Comparison of ENCODE assay signal across 23 cellular contexts in genomic region chr14:93171366-93171765, GRCh38. TPM values are rescaled to one million over a fixed set of nuclear protein-coding genes. Genes with fewer than 3 reads are reported as not detected.
DNase-seq lines count a peak whose midpoint lies in the region; ATAC-seq and TF ChIP-seq lines count a peak whose summit lies in the region.
"Had no signal": no experiment of that assay in that cellular context is flagged by ENCODE, and none has a peak within 500 bp of the region (broad histone marks: within the 10 kb centered on the region; RNA-seq: fewer than 3 reads in every experiment).

No MANE protein-coding gene starts in this region.

- H2AK5ac ChIP-seq in IMR-90 (ENCODE audit: low read depth, low read length) (no peak overlapping the region), mesenchymal stem cell (ENCODE audit: low read length, severe bottlenecking) (no peak overlapping the region)

- H3K79me1 ChIP-seq in IMR-90 (ENCODE audit: low read depth in 1 of 2, low read length in 2 of 2): no peaks in the 10 kb centered on the region
- H3K79me1 ChIP-seq in mesenchymal stem cell (replicated peaks; ENCODE audit: low read length, poor library complexity, severe bottlenecking): no peaks in the 10 kb centered on the region

- CTCF ChIA-PET in IMR-90 (lab: Yijun Ruan, JAX): interaction anchor here (1.0 kb wide), 1 partner anchor 58 kb away, joined by 5 read pairs; no protein-coding TSS in a partner anchor

- TF ChIP-seq RAD21 in IMR-90 (IDR thresholded peaks at IDR 0.05; ENCODE audit: low read length): no peak

- BruUV-seq in IMR-90 (replicated peaks; lab: Mats Ljungman, UMichigan): no TSS peak

- H2AK9ac ChIP-seq in IMR-90 (replicated peaks; ENCODE audit: low read depth, low read length, poor library complexity): no peak overlapping the region

- no peak overlapping the region for H3K4me3 ChIP-seq in IMR-90 (ENCODE audit: insufficient read depth, low read depth, low read length)
- no peak overlapping the region for H3K4me3 ChIP-seq in mesenchymal stem cell (ENCODE audit: insufficient read depth in 1 of 2, low read depth in 1 of 2, low read length in 2 of 2)
- no peak overlapping the region for H3K4me3 ChIP-seq in mucosa of descending colon
- H3K4me3 ChIP-seq: BLaER1, K562 had no signal

- no peak overlapping the region for H2BK120ac ChIP-seq in IMR-90 (ENCODE audit: low read depth, low read length)
- H2BK120ac ChIP-seq in mesenchymal stem cell (ENCODE audit: low read depth, low read length): no peak overlapping the region

- H3K36me3 ChIP-seq in IMR-90 (ENCODE audit: control insufficient read depth, insufficient read depth, low read length): no peaks in the 10 kb centered on the region
- no peaks in the 10 kb centered on the region for H3K36me3 ChIP-seq in mesenchymal stem cell (ENCODE audit: control insufficient read depth in 1 of 2, insufficient read depth in 2 of 2, low read depth in 1 of 2, low read length in 2 of 2)
- no peaks in the 10 kb centered on the region for H3K36me3 ChIP-seq in mucosa of descending colon (ENCODE audit: low read depth)
- H3K36me3 ChIP-seq: BLaER1 had no signal

- no peak overlapping the region for H3K27ac ChIP-seq in IMR-90 (ENCODE audit: insufficient read depth, low read length)
- no peak overlapping the region for H3K27ac ChIP-seq in mesenchymal stem cell (ENCODE audit: low read length, poor library complexity, severe bottlenecking)
- H3K27ac ChIP-seq: BLaER1 had no signal

- H3K27me3 Mint-ChIP-seq in T-helper 17 cell (peaks cover 9% of the 10 kb centered on the region), glutamatergic neuron (ENCODE audit: unreplicated experiment) (peaks cover 1% of the 10 kb centered on the region)
- H3K27me3 Mint-ChIP-seq: CD4-positive, alpha-beta memory T cell had no signal

- H3K23ac ChIP-seq in IMR-90 (ENCODE audit: low read depth, low read length) (no peak overlapping the region), mesenchymal stem cell (ENCODE audit: low read length in 2 of 2) (no peak overlapping the region)

- POLR2A ChIA-PET in IMR-90 (lab: Charles Lee; ENCODE audit: unreplicated experiment): no interaction called here

- H3K4ac ChIP-seq in IMR-90 (ENCODE audit: low read depth, low read length) (no peak overlapping the region), mesenchymal stem cell (ENCODE audit: low read depth in 1 of 2, low read length in 2 of 2) (no peak overlapping the region)

- H2BK5ac ChIP-seq in IMR-90 (ENCODE audit: low read depth, low read length, poor library complexity, severe bottlenecking) (no peak overlapping the region), mesenchymal stem cell (ENCODE audit: low read depth, low read length, poor library complexity, severe bottlenecking) (no peak overlapping the region)

- H2BK20ac ChIP-seq in IMR-90 (ENCODE audit: low read depth, low read length): no peak overlapping the region

- H3K56ac ChIP-seq in IMR-90 (ENCODE audit: extremely low read depth, insufficient read depth, low read length): no peak overlapping the region

- H4K5ac ChIP-seq in IMR-90 (ENCODE audit: low read depth, low read length): no peak overlapping the region

- H2BK12ac ChIP-seq in mesenchymal stem cell (ENCODE audit: low read length in 2 of 2): no peak overlapping the region

- H3K27me3 ChIP-seq in IMR-90 (ENCODE audit: control insufficient read depth, insufficient read depth, low read length): peaks cover 9% of the 10 kb centered on the region
- H3K27me3 ChIP-seq in mesenchymal stem cell (ENCODE audit: control insufficient read depth in 1 of 2, insufficient read depth in 1 of 2, low read length in 2 of 2): peaks cover 0 to 5% of the 10 kb centered on the region in 2 experiments
- H3K27me3 ChIP-seq: BLaER1 had no signal

- TF ChIP-seq CTCF in IMR-90 (conservative IDR thresholded peaks at IDR 0.05; ENCODE audit: low read depth, low read length): no peak
- TF ChIP-seq CTCF in glutamatergic neuron (IDR thresholded peaks at IDR 0.05; ENCODE audit: partially characterized antibody, unreplicated experiment): no peak
- no peak for TF ChIP-seq CTCF in mucosa of descending colon (IDR thresholded peaks at IDR 0.05)

- dilution Hi-C loops in IMR-90 (cut with HindIII; ENCODE audit: low sequenced_read_pairs, unreplicated experiment): no loop called here

- H3K18ac ChIP-seq in IMR-90 (ENCODE audit: low read depth, low read length) (no peak overlapping the region), mesenchymal stem cell (ENCODE audit: low read depth in 1 of 2, low read length in 2 of 2) (no peak overlapping the region)

- H3K4me3 Mint-ChIP-seq in T-helper 17 cell (no peak overlapping the region), glutamatergic neuron (ENCODE audit: unreplicated experiment) (no peak overlapping the region)
- H3K4me3 Mint-ChIP-seq: CD4-positive, alpha-beta memory T cell had no signal

- DNase-seq in Caki2 (ENCODE audit: low read depth) (peak; percentile 66), IMR-90 (peak; percentile 19), T-helper 17 cell (no peak), mesenchymal stem cell (peak; percentile 10), D341Med (ENCODE audit: low spot score) (no peak), glutamatergic neuron (no peak), mucosa of descending colon (no peak)
- DNase-seq: Caco-2; CD4-positive, alpha-beta memory T cell; GF-D8; MM.1S; NCI-H1048; NCI-H1417 treated with DMSO at 0.1 percent for 48 hours; NCI-H187; NCI-H2107; NCI-H446 treated with DMSO at 0.1 percent for 48 hours; NCI-H526 treated with DMSO at 0.1 percent for 48 hours; RPMI8226; SIG-M5 had no signal

- no peak overlapping the region for H2AFZ ChIP-seq in IMR-90 (replicated peaks; ENCODE audit: low read length, poor library complexity)
- no peak overlapping the region for H2AFZ ChIP-seq in mesenchymal stem cell (ENCODE audit: low read depth, low read length)

- H3K9ac ChIP-seq in IMR-90 (ENCODE audit: low read depth, low read length) (no peak overlapping the region), mesenchymal stem cell (ENCODE audit: low read length) (no peak overlapping the region)
- H3K9ac ChIP-seq: BLaER1 had no signal

- no CpG with 5 or more reads among the region's 5 CpGs for WGBS in IMR-90 (ENCODE audit: extremely low coverage in 2 of 2, insufficient read length in 1 of 2), 2 experiments
- WGBS in mesenchymal stem cell: 88% methylated on average over 4 of the region's 5 CpGs

- no peaks in the 10 kb centered on the region for H3K4me1 Mint-ChIP-seq in T-helper 17 cell
- peaks cover 3% of the 10 kb centered on the region for H3K4me1 Mint-ChIP-seq in glutamatergic neuron (ENCODE audit: low read depth, unreplicated experiment)
- H3K4me1 Mint-ChIP-seq: CD4-positive, alpha-beta memory T cell had no signal

- H4K8ac ChIP-seq in IMR-90 (ENCODE audit: low read depth in 2 of 2, low read length in 2 of 2) (no peak overlapping the region), mesenchymal stem cell (ENCODE audit: low read length) (no peak overlapping the region)

- no peaks in the 10 kb centered on the region for H3K4me1 ChIP-seq in IMR-90 (ENCODE audit: control insufficient read depth, insufficient read depth, low read length)
- peaks cover 4% of the 10 kb centered on the region for H3K4me1 ChIP-seq in mesenchymal stem cell (ENCODE audit: control insufficient read depth, insufficient read depth, low read depth, low read length)
- H3K4me1 ChIP-seq in mucosa of descending colon (ENCODE audit: low read depth): peaks cover 5% of the 10 kb centered on the region
- H3K4me1 ChIP-seq: BLaER1, Caco-2 had no signal

- intact Hi-C loops in IMR-90 (cut with micrococcal nuclease): no loop called here
- intact Hi-C loops in mucosa of descending colon (cut with DNase I, micrococcal nuclease): no loop called here

- H4K20me1 ChIP-seq in IMR-90 (ENCODE audit: insufficient read depth, low read length): no peaks in the 10 kb centered on the region
- H4K20me1 ChIP-seq: BLaER1 had no signal

- no peak overlapping the region for H2BK15ac ChIP-seq in IMR-90 (ENCODE audit: low read depth, low read length)
- H2BK15ac ChIP-seq in mesenchymal stem cell (ENCODE audit: low read depth, poor library complexity, severe bottlenecking): no peak overlapping the region

- ATAC-seq in IMR-90 (ENCODE audit: low read depth): peak; percentile 61
- no peak for ATAC-seq in T-helper 17 cell
- ATAC-seq in HG03469 (IDR thresholded peaks at IDR 0.05; ENCODE audit: unreplicated experiment): no peak
- ATAC-seq in mucosa of descending colon: no peak
- ATAC-seq: K562, SK-N-SH treated with all-trans-retinoic acid at 6 μM for 48 hours had no signal

- H4K91ac ChIP-seq in IMR-90 (ENCODE audit: insufficient read depth, low read depth, low read length): no peak overlapping the region
- H4K91ac ChIP-seq in mesenchymal stem cell (ENCODE audit: low read length): no peak overlapping the region

- H3K9me3 Mint-ChIP-seq in glutamatergic neuron (ENCODE audit: unreplicated experiment): no peaks in the 10 kb centered on the region
- H3K9me3 Mint-ChIP-seq: CD4-positive, alpha-beta memory T cell had no signal

- no peak overlapping the region for H3K4me2 ChIP-seq in IMR-90 (ENCODE audit: low read depth, low read length)
- no peak overlapping the region for H3K4me2 ChIP-seq in mesenchymal stem cell (ENCODE audit: low read length, poor library complexity, severe bottlenecking)
- H3K4me2 ChIP-seq: BLaER1 had no signal

- H3K27ac Mint-ChIP-seq in T-helper 17 cell: peak overlapping the region; percentile 57
- no peak overlapping the region for H3K27ac Mint-ChIP-seq in glutamatergic neuron (ENCODE audit: unreplicated experiment)
- H3K27ac Mint-ChIP-seq: CD4-positive, alpha-beta memory T cell had no signal

- no peaks in the 10 kb centered on the region for H3K36me3 Mint-ChIP-seq in T-helper 17 cell (ENCODE audit: low read depth)
- peaks cover 4% of the 10 kb centered on the region for H3K36me3 Mint-ChIP-seq in glutamatergic neuron (ENCODE audit: unreplicated experiment)
- H3K36me3 Mint-ChIP-seq: CD4-positive, alpha-beta memory T cell had no signal

- no peaks in the 10 kb centered on the region for H3K9me1 ChIP-seq in IMR-90 (ENCODE audit: insufficient read depth, low read length)

- no peak overlapping the region for H3K14ac ChIP-seq in IMR-90 (replicated peaks; ENCODE audit: low read depth, low read length)
- H3K14ac ChIP-seq in mesenchymal stem cell (ENCODE audit: low read length in 2 of 2): no peak overlapping the region

- no peak for TF ChIP-seq POLR2A in IMR-90 (IDR thresholded peaks at IDR 0.05; ENCODE audit: low read depth, low read length)

- H3K9me3 ChIP-seq in IMR-90 (ENCODE audit: control insufficient read depth, insufficient read depth, low read length) (no peaks in the 10 kb centered on the region), T-helper 17 cell (ENCODE audit: control insufficient read depth, low read length, poor library complexity, severe bottlenecking) (no peaks in the 10 kb centered on the region), mesenchymal stem cell (ENCODE audit: control insufficient read depth, low read length) (no peaks in the 10 kb centered on the region), mucosa of descending colon (no peaks in the 10 kb centered on the region)
- H3K9me3 ChIP-seq: BLaER1, Caco-2 had no signal

- in situ Hi-C loops in Caki2 (cut with HindIII; ENCODE audit: low pct_unique_long_range_greater_than_20kb, low sequenced_read_pairs): no loop called here
- in situ Hi-C loops in IMR-90 (cut with MboI; ENCODE audit: low sequenced_read_pairs): no loop called here

RNA-seq across cellular contexts. Expression of gene MOAP1, which starts 13.3 kb away (rescaled TPM):
- total RNA-seq in Caki2 (2014; rRNA removed; shearing (Covaris generic); ENCODE audit: low replicate concordance): 18.5 and 22.6 TPM in 2 replicates
- total RNA-seq in IMR-90 (2012; rRNA removed) (9.9 and 12.8 TPM in 2 replicates), T-helper 17 cell (10 to 100 TPM; 70.5 to 91.5 TPM), glutamatergic neuron (ENCODE audit: unreplicated experiment) (60.4 TPM), mucosa of descending colon (10 to 100 TPM; 16.9 to 42.6 (median 17.1) TPM)
- 10.7 and 13.2 TPM in 2 replicates for polyA plus RNA-seq in IMR-90 (2012; rRNA removed)
- polyA plus RNA-seq in IMR-90 (2012; cell fraction: cytosol; rRNA removed): 6.7 and 9.3 TPM in 2 replicates
- polyA plus RNA-seq in IMR-90 (2012; cell fraction: nucleus; rRNA removed; ENCODE audit: low replicate concordance): 6.1 and 21.1 TPM in 2 replicates
- 11.6 TPM for polyA plus RNA-seq in mesenchymal stem cell (2013, experiment 1 of 2)
- 12.4 TPM for polyA plus RNA-seq in mesenchymal stem cell (2013, experiment 2 of 2)

RNA-seq across cellular contexts. Expression of gene LYSET, which starts 13.8 kb away (rescaled TPM):
- total RNA-seq in Caki2 (2014; rRNA removed; shearing (Covaris generic); ENCODE audit: low replicate concordance): 16.7 and 22.2 TPM in 2 replicates
- total RNA-seq in IMR-90 (2012; rRNA removed): 8.3 and 10.2 TPM in 2 replicates
- polyA plus RNA-seq in IMR-90 (2012; rRNA removed): 5.0 and 6.3 TPM in 2 replicates
- 2.8 and 3.0 TPM in 2 replicates for polyA plus RNA-seq in IMR-90 (2012; cell fraction: cytosol; rRNA removed)
- 0.66 and 3.5 TPM in 2 replicates for polyA plus RNA-seq in IMR-90 (2012; cell fraction: nucleus; rRNA removed; ENCODE audit: low replicate concordance)
- total RNA-seq in T-helper 17 cell: 1 to 10 TPM; 6.3 to 8.1 TPM
- 19.0 TPM for polyA plus RNA-seq in mesenchymal stem cell (2013, experiment 1 of 2)
- polyA plus RNA-seq in mesenchymal stem cell (2013, experiment 2 of 2): 19.9 TPM
- total RNA-seq in glutamatergic neuron (ENCODE audit: unreplicated experiment): 15.9 TPM
- total RNA-seq in mucosa of descending colon: 10 to 100 TPM; 29.0 to 35.0 (median 33.2) TPM

RNA-seq across cellular contexts. Expression of gene GON7, which starts 35.5 kb away (rescaled TPM):
- total RNA-seq in Caki2 (2014; rRNA removed; shearing (Covaris generic); ENCODE audit: low replicate concordance): 11.9 and 12.7 TPM in 2 replicates
- total RNA-seq in IMR-90 (2012; rRNA removed) (4.3 and 10.3 TPM in 2 replicates), T-helper 17 cell (1 to 10 TPM; 3.1 to 6.7 TPM), glutamatergic neuron (ENCODE audit: unreplicated experiment) (6.5 TPM), mucosa of descending colon (10 to 100 TPM; 15.3 to 19.5 (median 18.6) TPM)
- polyA plus RNA-seq in IMR-90 (2012; rRNA removed): 5.6 and 7.8 TPM in 2 replicates
- polyA plus RNA-seq in IMR-90 (2012; cell fraction: cytosol; rRNA removed): 2.0 and 2.1 TPM in 2 replicates
- 0.50 and 1.5 TPM in 2 replicates for polyA plus RNA-seq in IMR-90 (2012; cell fraction: nucleus; rRNA removed; ENCODE audit: low replicate concordance)
- 11.2 TPM for polyA plus RNA-seq in mesenchymal stem cell (2013, experiment 1 of 2)
- polyA plus RNA-seq in mesenchymal stem cell (2013, experiment 2 of 2): 11.7 TPM

RNA-seq across cellular contexts. Expression of gene UBR7, which starts 35.7 kb away (rescaled TPM):
- 15.0 and 16.4 TPM in 2 replicates for total RNA-seq in Caki2 (2014; rRNA removed; shearing (Covaris generic); ENCODE audit: low replicate concordance)
- total RNA-seq in IMR-90 (2012; rRNA removed) (29.4 and 55.8 TPM in 2 replicates), T-helper 17 cell (10 to 100 TPM; 12.9 to 14.6 TPM), glutamatergic neuron (ENCODE audit: unreplicated experiment) (17.4 TPM), mucosa of descending colon (10 to 100 TPM; 22.2 to 23.6 (median 22.4) TPM)
- polyA plus RNA-seq in IMR-90 (2012; rRNA removed): 20.3 and 24.2 TPM in 2 replicates
- polyA plus RNA-seq in IMR-90 (2012; cell fraction: cytosol; rRNA removed): 9.8 and 10.5 TPM in 2 replicates
- 6.4 and 13.4 TPM in 2 replicates for polyA plus RNA-seq in IMR-90 (2012; cell fraction: nucleus; rRNA removed; ENCODE audit: low replicate concordance)
- polyA plus RNA-seq in mesenchymal stem cell (2013, experiment 1 of 2): 9.6 TPM
- polyA plus RNA-seq in mesenchymal stem cell (2013, experiment 2 of 2): 9.6 TPM

RNA-seq across cellular contexts. Expression of gene ITPK1, which starts 55.6 kb away (rescaled TPM):
- 14.0 and 53.2 TPM in 2 replicates for total RNA-seq in Caki2 (2014; rRNA removed; shearing (Covaris generic); ENCODE audit: low replicate concordance)
- total RNA-seq in IMR-90 (2012; rRNA removed) (15.3 and 21.7 TPM in 2 replicates), T-helper 17 cell (10 to 100 TPM; 29.4 to 36.1 TPM), glutamatergic neuron (ENCODE audit: unreplicated experiment) (132 TPM), mucosa of descending colon (100 to 1,000 TPM; 134 to 165 (median 152) TPM)
- 23.0 and 26.9 TPM in 2 replicates for polyA plus RNA-seq in IMR-90 (2012; rRNA removed)
- 9.3 and 18.0 TPM in 2 replicates for polyA plus RNA-seq in IMR-90 (2012; cell fraction: cytosol; rRNA removed)
- polyA plus RNA-seq in IMR-90 (2012; cell fraction: nucleus; rRNA removed; ENCODE audit: low replicate concordance): 16.6 and 26.3 TPM in 2 replicates
- 8.1 TPM for polyA plus RNA-seq in mesenchymal stem cell (2013, experiment 1 of 2)
- 7.9 TPM for polyA plus RNA-seq in mesenchymal stem cell (2013, experiment 2 of 2)

Comparison
In these comparisons a context has a peak if more than half of its experiments do, and no peak if none do; other contexts are left out.
1. DNase-seq: peak in Caki2 (single experiment), IMR-90 (single experiment) and mesenchymal stem cell (single experiment); none in T-helper 17 cell (0 of 3), D341Med (single experiment), glutamatergic neuron (single experiment) and mucosa of descending colon (0 of 3).